In genomic region chr11:107598225-107599139, GRCh38 we compare ENCODE assay signal across 9 cellular contexts. TPM values are rescaled to one million over a fixed set of nuclear protein-coding genes. Genes with fewer than 3 reads are reported as not detected.
DNase-seq lines count a peak whose midpoint lies in the region; ATAC-seq, FAIRE-seq and TF ChIP-seq lines count a peak whose summit lies in the region.
"Had no signal": no experiment of that assay in that cellular context is flagged by ENCODE, and none has a peak within 500 bp of the region (broad histone marks: within the 10 kb centered on the region; RNA-seq: fewer than 3 reads in every experiment).

No MANE protein-coding gene starts in this region.

- peak overlapping the region; percentile 5 for H3K27ac ChIP-seq in HUES48 (ENCODE audit: low read depth, low read length)
- no peak overlapping the region for H3K27ac ChIP-seq in small intestine (ENCODE audit: low read depth in 1 of 2, low read length in 1 of 2)

- TF ChIP-seq CTCF in cardiac fibroblast (IDR thresholded peaks at IDR 0.05; ENCODE audit: low read depth, low read length), result peak; percentile 60

- H3K27me3 ChIP-seq in HUES48 (ENCODE audit: control insufficient read depth, insufficient read depth, low read length) (peaks cover 20% of the 10 kb centered on the region), small intestine (ENCODE audit: control insufficient read depth in 2 of 2, insufficient read depth in 2 of 2, low read length in 2 of 2) (peaks cover 0 to 6% of the 10 kb centered on the region in 2 donors)

- H3K9me3 ChIP-seq in HUES48 (ENCODE audit: control insufficient read depth, insufficient read depth, low read length) (no peaks in the 10 kb centered on the region), small intestine (ENCODE audit: control insufficient read depth, low read depth) (no peaks in the 10 kb centered on the region)

- 57 to 66% (median 58%) methylated on average over 6 of the region's 6 CpGs for WGBS in small intestine, 3 donors

- H3K4me3 ChIP-seq in HUES48 (ENCODE audit: low read depth, low read length) (no peak overlapping the region), cardiac fibroblast (replicated peaks in 1 of 2; ENCODE audit: low read depth in 2 of 2, low read length in 2 of 2) (no peak overlapping the region), small intestine (ENCODE audit: low read depth in 1 of 2, low read length in 2 of 2) (no peak overlapping the region)

- no peaks in the 10 kb centered on the region for H3K36me3 ChIP-seq in HUES48 (ENCODE audit: control insufficient read depth, insufficient read depth, low read length)
- no peaks in the 10 kb centered on the region for H3K36me3 ChIP-seq in small intestine (ENCODE audit: control insufficient read depth in 2 of 2, insufficient read depth in 2 of 2, low read length in 2 of 2)

- no peak overlapping the region for H3K9ac ChIP-seq in HUES48 (ENCODE audit: low read depth, low read length)

- H3K4me1 ChIP-seq in HUES48 (ENCODE audit: control insufficient read depth, insufficient read depth, low read length) (peaks cover 20% of the 10 kb centered on the region), small intestine (ENCODE audit: control insufficient read depth in 2 of 2, insufficient read depth in 1 of 2, low read depth in 1 of 2, low read length in 1 of 2) (no peaks in the 10 kb centered on the region)

- peak; percentile 13 for DNase-seq in EL
- peak; percentile 21 to 26 for DNase-seq in cardiac fibroblast (ENCODE audit: low read depth in 2 of 2)
- DNase-seq in small intestine, result peak; percentile 4
- no peak for DNase-seq in NCI-H345 treated with DMSO at 0.1 percent for 48 hours (lab: John Stamatoyannopoulos, UW; ENCODE audit: unreplicated experiment)
- no peak for DNase-seq in dedifferentiated amniotic fluid mesenchymal stem cell (ENCODE audit: extremely low spot score)

- peak; percentile 65 for ATAC-seq in GM19467 (IDR thresholded peaks at IDR 0.05; ENCODE audit: unreplicated experiment)
- no peak for ATAC-seq in HG03457 (IDR thresholded peaks at IDR 0.05; ENCODE audit: unreplicated experiment)

- no peak for FAIRE-seq in small intestine (lab: Jason Lieb, UNC)
- FAIRE-seq: islet of Langerhans had no signal

RNA-seq across cellular contexts. Expression of gene ELMOD1, which starts 7.5 kb away (rescaled TPM):
- under 1 TPM in 1 of 3 donors, not detected in 2; 0.58 TPM for polyA plus RNA-seq in small intestine

RNA-seq across cellular contexts. Expression of gene ALKBH8, which starts 32.9 kb away (rescaled TPM):
- 1 to 10 TPM; 1.8 to 3.9 (median 2.2) TPM for polyA plus RNA-seq in small intestine

Comparison
In these comparisons a context has a peak if more than half of its experiments do, and no peak if none do; other contexts are left out.
1. DNase-seq: peak in EL (single experiment), cardiac fibroblast (2 of 2) and small intestine (single experiment); none in NCI-H345 treated with DMSO at 0.1 percent for 48 hours (single experiment) and dedifferentiated amniotic fluid mesenchymal stem cell (single experiment).